Comparison of ENCODE assay signal across 1 cellular context in the genomic region with DNA sequence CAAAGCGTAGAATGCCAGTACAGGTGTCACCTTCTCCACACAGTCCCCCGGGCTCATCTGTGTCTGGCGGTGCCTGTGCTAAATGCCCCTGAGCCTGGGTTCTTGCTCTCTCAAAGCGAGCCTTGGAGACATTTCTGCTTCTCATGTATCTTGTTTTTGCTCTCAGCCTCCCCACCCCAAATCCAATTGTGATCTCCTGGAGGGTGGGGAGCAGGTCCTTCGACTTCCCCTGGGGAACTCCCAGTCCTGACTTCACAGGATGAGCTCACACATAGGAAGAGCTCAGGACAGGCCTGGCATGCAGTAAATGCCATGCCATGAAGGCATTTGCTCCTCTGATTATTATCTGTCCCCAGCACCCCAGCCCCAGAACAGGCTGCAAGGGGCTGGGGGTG.
TF ChIP-seq lines count a peak whose summit lies in the region.

No MANE protein-coding gene starts in this region.

TF ChIP-seq in H1, 55 proteins besides CTCF, POLR2A, EP300 and RAD21:
- TF ChIP-seq EGR1 (IDR thresholded peaks at IDR 0.05; ENCODE audit: borderline replicate concordance, low read depth, low read length) (no peak), CTBP2 (IDR thresholded peaks at IDR 0.05; ENCODE audit: borderline replicate concordance, insufficient read depth, insufficient read length, low read length) (no peak), ATF2 (IDR thresholded peaks at IDR 0.05; ENCODE audit: low read length) (no peak), HDAC2 (IDR thresholded peaks at IDR 0.05; ENCODE audit: borderline replicate concordance in 1 of 2, low read depth in 2 of 2, low read length in 2 of 2) (no peak), POLR2AphosphoS5 (IDR thresholded peaks at IDR 0.05; ENCODE audit: low read depth, low read length) (no peak), SRF (IDR thresholded peaks at IDR 0.05; ENCODE audit: low read depth, low read length) (no peak), BACH1 (IDR thresholded peaks at IDR 0.05; ENCODE audit: low read length) (no peak), SUZ12 (IDR thresholded peaks at IDR 0.05; ENCODE audit: low read length) (no peak), YY1 (IDR thresholded peaks at IDR 0.05; ENCODE audit: low read depth, low read length) (no peak), SIRT6 (IDR thresholded peaks at IDR 0.05; ENCODE audit: low read length) (no peak), RBBP5 (IDR thresholded peaks at IDR 0.05; ENCODE audit: borderline replicate concordance, low read depth, low read length) (no peak), NRF1 (IDR thresholded peaks at IDR 0.05; ENCODE audit: low read depth, low read length) (no peak), CHD1 (IDR thresholded peaks at IDR 0.05; ENCODE audit: low read depth, low read length) (no peak), CHD7 (IDR thresholded peaks at IDR 0.05; ENCODE audit: insufficient replicate concordance, low read length) (no peak), GTF2F1 (IDR thresholded peaks at IDR 0.05; ENCODE audit: borderline replicate concordance, low read depth, low read length) (no peak), SIN3A (conservative IDR thresholded peaks at IDR 0.05 in 1 of 2, IDR thresholded peaks at IDR 0.05 in 1 of 2; ENCODE audit: low read depth in 1 of 2, low read length in 2 of 2) (no peak), SIX5 (IDR thresholded peaks at IDR 0.05; ENCODE audit: low read depth, low read length) (no peak)
- TF ChIP-seq, protein P1, sequence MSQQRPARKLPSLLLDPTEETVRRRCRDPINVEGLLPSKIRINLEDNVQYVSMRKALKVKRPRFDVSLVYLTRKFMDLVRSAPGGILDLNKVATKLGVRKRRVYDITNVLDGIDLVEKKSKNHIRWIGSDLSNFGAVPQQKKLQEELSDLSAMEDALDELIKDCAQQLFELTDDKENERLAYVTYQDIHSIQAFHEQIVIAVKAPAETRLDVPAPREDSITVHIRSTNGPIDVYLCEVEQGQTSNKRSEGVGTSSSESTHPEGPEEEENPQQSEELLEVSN (IDR thresholded peaks at IDR 0.05), result no peak
TF ChIP-seq in H1: peak in this region for 0.
